1 cellular context compared by ENCODE assay signal in the genomic region with DNA sequence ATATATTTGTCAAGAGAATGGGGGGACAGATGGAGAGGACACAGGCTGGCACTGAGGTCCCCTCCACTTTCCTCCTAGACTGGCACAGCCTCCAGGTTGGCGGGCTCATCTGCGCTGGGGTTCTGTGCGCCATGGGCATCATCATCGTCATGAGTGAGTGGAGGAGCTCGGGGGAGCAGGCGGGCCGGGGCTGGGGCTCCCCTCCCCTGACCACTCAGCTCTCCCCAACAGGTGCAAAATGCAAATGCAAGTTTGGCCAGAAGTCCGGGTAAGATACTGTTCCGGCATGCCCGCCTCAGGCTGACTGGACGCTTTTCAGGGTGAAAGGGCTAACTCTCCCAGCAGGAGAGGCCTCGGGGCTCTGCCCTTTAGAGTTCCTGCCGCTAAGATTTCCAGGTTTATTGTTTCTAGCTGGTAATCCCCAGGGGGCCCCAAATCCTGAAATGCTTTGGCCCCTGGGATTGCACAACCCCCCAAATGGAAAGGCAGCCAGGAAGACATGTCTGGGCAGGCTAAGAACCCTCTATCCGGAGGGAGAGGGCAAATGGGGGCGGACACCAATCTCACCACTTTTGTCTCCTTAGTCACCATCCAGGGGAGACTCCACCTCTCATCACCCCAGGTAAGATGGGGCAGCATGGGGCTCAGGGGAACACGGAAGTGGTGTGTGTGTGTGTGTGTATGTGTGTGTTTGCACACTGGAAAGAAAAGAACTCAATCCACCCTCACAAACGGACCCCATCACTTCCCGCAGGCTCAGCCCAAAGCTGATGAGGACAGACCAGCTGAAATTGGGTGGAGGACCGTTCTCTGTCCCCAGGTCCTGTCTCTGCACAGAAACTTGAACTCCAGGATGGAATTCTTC.
TF ChIP-seq lines count a peak whose summit lies in the region.

No MANE protein-coding gene starts in this region.

TF ChIP-seq in HCT116, 20 proteins besides CTCF, POLR2A, EP300 and RAD21 (continued from another document):
- TF ChIP-seq EGR1 (IDR thresholded peaks at IDR 0.05; ENCODE audit: low read depth) (no peak), CBX3 (IDR thresholded peaks at IDR 0.05; ENCODE audit: low read depth) (no peak), REST (IDR thresholded peaks at IDR 0.05; ENCODE audit: low read depth) (no peak), ZFX (IDR thresholded peaks at IDR 0.05) (no peak)
